ENCODE assay signal across 2 cellular contexts in the genomic region with DNA sequence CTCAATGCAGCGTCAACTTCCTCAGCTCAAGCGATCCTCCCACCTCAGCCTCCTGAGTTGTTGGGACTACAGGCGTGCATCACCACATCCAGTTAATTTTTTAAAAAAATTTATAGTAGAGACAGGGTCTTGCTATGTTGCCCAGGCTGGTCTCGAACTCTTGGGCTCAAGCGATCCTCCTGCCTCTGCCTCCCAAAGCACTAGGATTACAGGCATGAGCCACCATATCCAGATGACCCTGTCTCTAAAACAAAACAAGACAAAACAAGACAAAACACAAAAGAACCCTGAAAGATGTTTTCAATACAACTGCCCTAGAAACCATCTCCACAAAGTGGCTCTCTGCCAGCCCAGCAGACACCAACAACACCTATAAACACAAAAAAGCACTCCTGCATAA.
TF ChIP-seq lines count a peak whose summit lies in the region.

No MANE protein-coding gene starts in this region.

TF ChIP-seq in WTC11, 78 proteins besides CTCF, POLR2A, EP300 and RAD21:
- TF ChIP-seq ZNF121 (CRISPR knock-in tag; IDR thresholded peaks at IDR 0.05) (peak; percentile 65; the same call in 1 of the 2 replicates), ZNF219 (CRISPR knock-in tag; IDR thresholded peaks at IDR 0.05; ENCODE audit: borderline replicate concordance) (no peak)

TF ChIP-seq in endothelial cell of umbilical vein, 7 proteins besides CTCF, POLR2A, EP300 and RAD21:
- TF ChIP-seq MYC (IDR thresholded peaks at IDR 0.05; ENCODE audit: low read depth, low read length) = no peak
- no peak for TF ChIP-seq JUN (IDR thresholded peaks at IDR 0.05; ENCODE audit: borderline replicate concordance, insufficient read depth, insufficient read length, low read depth)
- no peak for TF ChIP-seq GATA2 (IDR thresholded peaks at IDR 0.05; ENCODE audit: insufficient read depth, insufficient read length, low read depth, low read length)
- TF ChIP-seq EZH2 (IDR thresholded peaks at IDR 0.05; ENCODE audit: borderline replicate concordance, low read depth, low read length, severe bottlenecking) = no peak
- no peak for TF ChIP-seq POLR2AphosphoS5 (IDR thresholded peaks at IDR 0.05; ENCODE audit: insufficient read depth, low read depth, low read length)
- TF ChIP-seq FOS (IDR thresholded peaks at IDR 0.05; ENCODE audit: borderline replicate concordance, insufficient read depth, low read length) = no peak
- TF ChIP-seq, protein P1, sequence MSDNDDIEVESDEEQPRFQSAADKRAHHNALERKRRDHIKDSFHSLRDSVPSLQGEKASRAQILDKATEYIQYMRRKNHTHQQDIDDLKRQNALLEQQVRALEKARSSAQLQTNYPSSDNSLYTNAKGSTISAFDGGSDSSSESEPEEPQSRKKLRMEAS (IDR thresholded peaks at IDR 0.05; ENCODE audit: insufficient read depth, insufficient read length) = no peak
